Comparison of ENCODE assay signal across 21 cellular contexts in genomic region chr1:184821658-184822057, GRCh38.
"Had no signal": no experiment of that assay in that cellular context is flagged by ENCODE, and none has a peak within 500 bp of the region (broad histone marks: within the 10 kb centered on the region; RNA-seq: fewer than 3 reads in every experiment).

No MANE protein-coding gene starts in this region.

- H3K4me3 ChIP-seq: body of pancreas, cardiac muscle cell, hepatocyte, left lung, skin epidermis, tibial nerve had no signal

- H3K4me2 ChIP-seq: hepatocyte had no signal

- H3K36me3 ChIP-seq: cardiac muscle cell had no signal

- H3K27ac ChIP-seq: cardiac muscle cell, epithelial cell of prostate, hepatocyte, left lung, tibial nerve had no signal

- H2AFZ ChIP-seq: hepatocyte had no signal

- DNase-seq: activated CD4-positive, alpha-beta T cell treated with anti-CD3 and anti-CD28 coated beads, Interleukin-2, amount 10 ng/mL, durations not matched to agents 24 days and 14 days; activated CD8-positive, alpha-beta memory T cell treated with anti-CD3 and anti-CD28 coated beads, Interleukin-2, amount 10 ng/mL, durations not matched to agents 7 days and 5 days; activated CD8-positive, alpha-beta T cell treated with anti-CD3 and anti-CD28 coated beads for 36 hours; activated gamma-delta T cell; activated naive CD4-positive, alpha-beta T cell treated with anti-CD3 and anti-CD28 coated beads, Interleukin-2, amount 50 U/mL, for 16 hours; activated T-cell treated with anti-CD3 and anti-CD28 coated beads for 4 hours; anterior cingulate cortex; body of pancreas; cortex of kidney; foreskin fibroblast; immature natural killer cell; left lung; mammary epithelial cell; stimulated activated CD4-positive, alpha-beta T cell treated with anti-CD3 and anti-CD28 coated beads, Interleukin-1b, Interleukin-23, amount 100 ng/mL, for 48 hours; stimulated activated naive CD8-positive, alpha-beta T cell treated with anti-CD3 and anti-CD28 coated beads, Interleukin-15, amount 100 ng/mL, for 72 hours had no signal

- H3K9me3 ChIP-seq: body of pancreas, left lung, tibial nerve had no signal

- H3K27me3 ChIP-seq: body of pancreas, cardiac muscle cell, hepatocyte, left lung, tibial nerve had no signal

- ATAC-seq: activated CD4-positive, CD25-positive, alpha-beta regulatory T cell treated with anti-CD3 and anti-CD28 coated beads, Interleukin-2, amount 50 U/mL, for 24 hours; activated CD8-positive, alpha-beta memory T cell treated with anti-CD3 and anti-CD28 coated beads, Interleukin-2, amount 10 ng/mL, durations not matched to agents 7 days and 5 days; activated CD8-positive, alpha-beta T cell treated with anti-CD3 and anti-CD28 coated beads for 36 hours; body of pancreas; left lung; stimulated activated naive CD8-positive, alpha-beta T cell treated with anti-CD3 and anti-CD28 coated beads, Interleukin-15, amount 100 ng/mL, for 72 hours had no signal

- H3K79me2 ChIP-seq: hepatocyte had no signal
